Comparison of ENCODE assay signal across 10 cellular contexts in genomic region chr15:38255690-38256089, GRCh38. TPM values are rescaled to one million over a fixed set of nuclear protein-coding genes. Genes with fewer than 3 reads are reported as not detected.
DNase-seq lines count a peak whose midpoint lies in the region; FAIRE-seq and TF ChIP-seq lines count a peak whose summit lies in the region.
"Had no signal": no experiment of that assay in that cellular context is flagged by ENCODE, and none has a peak within 500 bp of the region (broad histone marks: within the 10 kb centered on the region; RNA-seq: fewer than 3 reads in every experiment).

No MANE protein-coding gene starts in this region.

- H3K27ac ChIP-seq in Karpas-422 (ENCODE audit: low read length) (peak overlapping the region; percentile 27; the same call in 1 of the 2 replicates), breast epithelium (peak overlapping the region; percentile 45 to 99), kidney (ENCODE audit: low read depth in 2 of 2, low read length in 2 of 2) (no peak overlapping the region), thyroid gland (peak overlapping the region in 2 of 3 donors; percentile 14 to 33)

- peaks cover 50% of the 10 kb centered on the region for H3K4me1 ChIP-seq in Karpas-422 (ENCODE audit: low read length)
- peaks cover 0 to 5% of the 10 kb centered on the region in 2 donors for H3K4me1 ChIP-seq in breast epithelium
- peaks cover 2 to 9% of the 10 kb centered on the region in 2 donors for H3K4me1 ChIP-seq in kidney (ENCODE audit: control insufficient read depth in 1 of 2, insufficient read depth in 1 of 2, low read depth in 1 of 2, low read length in 2 of 2)
- H3K4me1 ChIP-seq in thyroid gland = peaks cover 15 to 30% of the 10 kb centered on the region in 2 donors

- H3K9ac ChIP-seq in Karpas-422 (ENCODE audit: low read length) = peak overlapping the region; percentile 96
- no peak overlapping the region for H3K9ac ChIP-seq in kidney (ENCODE audit: low read length in 2 of 2)

- FAIRE-seq in kidney (lab: Jason Lieb, UNC) = no peak

- H3K27me3 ChIP-seq in Karpas-422 (ENCODE audit: low read length) (no peaks in the 10 kb centered on the region), breast epithelium (no peaks in the 10 kb centered on the region), thyroid gland (no peaks in the 10 kb centered on the region)

- H2AFZ ChIP-seq in Karpas-422 (ENCODE audit: low read length) = no peak overlapping the region

- H3K4me3 ChIP-seq in Karpas-422 (ENCODE audit: low read length) = peak overlapping the region; percentile 89
- H3K4me3 ChIP-seq in breast epithelium = peak overlapping the region in 2 of 3 donors; percentile 90 to 97
- peak overlapping the region; percentile 3 to 92 for H3K4me3 ChIP-seq in kidney (ENCODE audit: low read length in 2 of 2)
- H3K4me3 ChIP-seq in thyroid gland (replicated peaks in 1 of 3) = peak overlapping the region in 2 of 3 donors; percentile 4 to 94

- H3K9me2 ChIP-seq in Karpas-422 (replicated peaks; ENCODE audit: insufficient read depth, low read length) = no peaks in the 10 kb centered on the region

- peak overlapping the region; percentile 90 for H3K4me2 ChIP-seq in Karpas-422 (ENCODE audit: low read depth, low read length, poor library complexity, severe bottlenecking)

- H3K9me3 ChIP-seq in Karpas-422 (ENCODE audit: low read length) = no peaks in the 10 kb centered on the region
- no peaks in the 10 kb centered on the region for H3K9me3 ChIP-seq in breast epithelium
- no peaks in the 10 kb centered on the region for H3K9me3 ChIP-seq in kidney (ENCODE audit: control insufficient read depth in 1 of 2, low read length in 2 of 2)
- H3K9me3 ChIP-seq in thyroid gland = no peaks in the 10 kb centered on the region
- H3K9me3 ChIP-seq: spleen had no signal

- TF ChIP-seq POLR2A in breast epithelium (IDR thresholded peaks at IDR 0.05) (no peak), thyroid gland (IDR thresholded peaks at IDR 0.05) (no peak)

- TF ChIP-seq CTCF in breast epithelium (IDR thresholded peaks at IDR 0.05) (no peak), kidney (IDR thresholded peaks at IDR 0.05; ENCODE audit: borderline replicate concordance, extremely low read depth, insufficient read depth) (no peak), thyroid gland (IDR thresholded peaks at IDR 0.05) (no peak)

- H4K20me1 ChIP-seq in Karpas-422 (ENCODE audit: insufficient read depth, low read depth, low read length) = peaks cover 13% of the 10 kb centered on the region; the same call in 1 of the 2 replicates

- 47 to 54% methylated on average over 2 of the region's 2 CpGs for WGBS in thyroid gland, 2 donors

- DNase-seq in Karpas-422 (no peak), breast epithelium (ENCODE audit: low spot score in 2 of 2) (no peak), kidney (no peak), thyroid gland (no peak), DMS153 treated with DMSO at 0.1 percent for 48 hours (lab: John Stamatoyannopoulos, UW; ENCODE audit: unreplicated experiment) (no peak), RPMI8226 (no peak), NCI-H146 (lab: John Stamatoyannopoulos, UW) (no peak)
- DNase-seq: activated CD4-positive, alpha-beta T cell treated with anti-CD3 and anti-CD28 coated beads, Interleukin-2, amount 50 U/mL, for 1 hour; SHP77 treated with DMSO at 0.1 percent for 48 hours; spleen had no signal

- H3K79me2 ChIP-seq in Karpas-422 (ENCODE audit: low read length) = peaks cover 85% of the 10 kb centered on the region

- intact Hi-C loops in breast epithelium (cut with DNase I; ENCODE audit: low total_unique reads) = loop anchor here (10.0 kb wide), 1 partner anchor 181 kb away; no protein-coding TSS in a partner anchor
- intact Hi-C loops in kidney (cut with DNase I) = no loop called here
- intact Hi-C loops in thyroid gland (cut with DNase I) = loop anchor here (10.0 kb wide), 1 partner anchor 251 kb away; no protein-coding TSS in a partner anchor

- H3K36me3 ChIP-seq in Karpas-422 (ENCODE audit: insufficient read depth, low read length) (peaks cover 5% of the 10 kb centered on the region; the same call in 1 of the 2 replicates), breast epithelium (no peaks in the 10 kb centered on the region), kidney (ENCODE audit: control insufficient read depth in 1 of 2, insufficient read depth in 2 of 2, low read length in 2 of 2) (no peaks in the 10 kb centered on the region), thyroid gland (no peaks in the 10 kb centered on the region)
- H3K36me3 ChIP-seq: spleen had no signal

RNA-seq across cellular contexts. Expression of gene SPRED1, which starts 3.1 kb away (rescaled TPM):
- total RNA-seq in Karpas-422 (2014; rRNA removed; shearing (Covaris generic); ENCODE audit: low replicate concordance) = 25.6 and 27.7 TPM in 2 replicates
- total RNA-seq in breast epithelium (10 to 100 TPM; 18.4 to 28.1 (median 22.3) TPM), kidney (36.2 TPM), thyroid gland (10 to 100 TPM; 77.9 to 92.7 (median 82.6) TPM)
- polyA plus RNA-seq in kidney (ENCODE audit: insufficient read depth, low read depth, low replicate concordance) = 4.6 TPM

Comparison
In these comparisons a context has a peak if more than half of its experiments do, and no peak if none do; other contexts are left out.
1. H3K27ac ChIP-seq: peak in Karpas-422 (single experiment), breast epithelium (2 of 2) and thyroid gland (2 of 3); none in kidney (0 of 2).
2. Peak in every context shown above with its lines, with median percentiles within 50 percentile points of each other: H3K4me3 ChIP-seq.